8 cellular contexts compared by ENCODE assay signal in the genomic region with DNA sequence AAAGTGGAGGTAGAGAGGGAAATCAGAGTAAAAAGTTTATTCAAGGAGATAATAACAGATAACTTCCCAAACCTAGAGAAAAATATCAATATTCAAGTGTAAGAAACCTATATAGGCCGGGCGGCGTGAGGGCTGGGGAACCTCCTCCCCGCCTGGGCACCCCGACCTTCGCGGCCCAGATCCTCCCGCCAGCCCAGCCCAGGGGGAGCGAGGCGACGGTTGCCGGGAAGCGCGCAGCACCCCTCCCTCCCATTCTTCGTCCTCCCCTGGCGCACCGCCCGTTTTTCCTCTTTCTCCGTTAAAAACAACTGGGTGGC. TPM values are rescaled to one million over a fixed set of nuclear protein-coding genes. Genes with fewer than 3 reads are reported as not detected.
A peak's percentile ranks its signal among the peaks of the same experiment; 100 is the strongest.
DNase-seq lines count a peak whose midpoint lies in the region; ATAC-seq and TF ChIP-seq lines count a peak whose summit lies in the region.

No MANE protein-coding gene starts in this region.

- H3K4me3 ChIP-seq in coronary artery, result peak overlapping the region; percentile 81

- peaks cover 29% of the 10 kb centered on the region for H3K4me1 Mint-ChIP-seq in activated CD8-positive, alpha-beta memory T cell treated with anti-CD3 and anti-CD28 coated beads, Interleukin-2, amount 10 ng/mL, durations not matched to agents 7 days and 5 days
- H3K4me1 Mint-ChIP-seq in memory B cell, result peaks cover 7% of the 10 kb centered on the region
- H3K4me1 Mint-ChIP-seq in type B pancreatic cell (ENCODE audit: unreplicated experiment), result peaks cover 3% of the 10 kb centered on the region

- H3K27me3 Mint-ChIP-seq in activated CD8-positive, alpha-beta memory T cell treated with anti-CD3 and anti-CD28 coated beads, Interleukin-2, amount 10 ng/mL, durations not matched to agents 7 days and 5 days, result peaks cover 78% of the 10 kb centered on the region
- H3K27me3 Mint-ChIP-seq in memory B cell, result peaks cover 26% of the 10 kb centered on the region
- H3K27me3 Mint-ChIP-seq in type B pancreatic cell, result peaks cover 61% of the 10 kb centered on the region

- H3K9me3 Mint-ChIP-seq in activated CD8-positive, alpha-beta memory T cell treated with anti-CD3 and anti-CD28 coated beads, Interleukin-2, amount 10 ng/mL, durations not matched to agents 7 days and 5 days (ENCODE audit: low read depth), result no peaks in the 10 kb centered on the region
- H3K9me3 Mint-ChIP-seq in memory B cell (peaks cover 2% of the 10 kb centered on the region), type B pancreatic cell (peaks cover 4% of the 10 kb centered on the region)

- CTCF ChIA-PET in activated CD8-positive, alpha-beta memory T cell treated with anti-CD3 and anti-CD28 coated beads, Interleukin-2, amount 10 ng/mL, durations not matched to agents 7 days and 5 days (lab: Charles Lee), result no interaction called here
- CTCF ChIA-PET in HEK293T (lab: Yijun Ruan, JAX), result no interaction called here

- ATAC-seq in activated CD8-positive, alpha-beta memory T cell treated with anti-CD3 and anti-CD28 coated beads, Interleukin-2, amount 10 ng/mL, durations not matched to agents 7 days and 5 days, result no peak
- peak; percentile 29 for ATAC-seq in memory B cell (ENCODE audit: low read depth)

- TF ChIP-seq CTCF in coronary artery (IDR thresholded peaks at IDR 0.05), result no peak
- TF ChIP-seq CTCF in type B pancreatic cell (conservative IDR thresholded peaks at IDR 0.05), result no peak

- H3K4me3 Mint-ChIP-seq in activated CD8-positive, alpha-beta memory T cell treated with anti-CD3 and anti-CD28 coated beads, Interleukin-2, amount 10 ng/mL, durations not matched to agents 7 days and 5 days, result peak overlapping the region; percentile 48
- H3K4me3 Mint-ChIP-seq in memory B cell, result peak overlapping the region; percentile 78
- peak overlapping the region; percentile 78 for H3K4me3 Mint-ChIP-seq in type B pancreatic cell

- H3K27ac Mint-ChIP-seq in activated CD8-positive, alpha-beta memory T cell treated with anti-CD3 and anti-CD28 coated beads, Interleukin-2, amount 10 ng/mL, durations not matched to agents 7 days and 5 days, result no peak overlapping the region
- H3K27ac Mint-ChIP-seq in memory B cell (no peak overlapping the region), type B pancreatic cell (no peak overlapping the region)

- H3K36me3 Mint-ChIP-seq in activated CD8-positive, alpha-beta memory T cell treated with anti-CD3 and anti-CD28 coated beads, Interleukin-2, amount 10 ng/mL, durations not matched to agents 7 days and 5 days, result no peaks in the 10 kb centered on the region
- H3K36me3 Mint-ChIP-seq in memory B cell, result peaks cover 2% of the 10 kb centered on the region
- no peaks in the 10 kb centered on the region for H3K36me3 Mint-ChIP-seq in type B pancreatic cell

- no peak for DNase-seq in activated CD8-positive, alpha-beta memory T cell treated with anti-CD3 and anti-CD28 coated beads, Interleukin-2, amount 10 ng/mL, durations not matched to agents 7 days and 5 days
- no peak for DNase-seq in activated CD8-positive, alpha-beta memory T cell treated with anti-CD3 and anti-CD28 coated beads, Interleukin-2, amount 50 U/mL, for 4 hours
- DNase-seq in coronary artery (ENCODE audit: low spot score) (no peak), memory B cell (ENCODE audit: low spot score in 2 of 2) (no peak), type B pancreatic cell (ENCODE audit: extremely low spot score, unreplicated experiment) (no peak), middle frontal gyrus (ENCODE audit: extremely low spot score, low spot score) (no peak), HEK293T (ENCODE audit: extremely low spot score) (no peak), NCI-H446 (lab: John Stamatoyannopoulos, UW) (no peak)

- H3K27ac ChIP-seq in coronary artery, result peak overlapping the region; percentile 81 to 84

- POLR2A ChIA-PET in HEK293T (lab: Yijun Ruan, JAX), result no interaction called here

TF ChIP-seq in HEK293T, 16 proteins besides CTCF, POLR2A, EP300 and RAD21:
- no peak for TF ChIP-seq HDGF (IDR thresholded peaks at IDR 0.05; ENCODE audit: borderline replicate concordance)
- TF ChIP-seq SP1 (IDR thresholded peaks at IDR 0.05), result no peak
- TF ChIP-seq SUZ12 (IDR thresholded peaks at IDR 0.05), result no peak
- TF ChIP-seq BHLHE40 (IDR thresholded peaks at IDR 0.05; ENCODE audit: borderline replicate concordance), result no peak
- no peak for TF ChIP-seq FOXK2 (IDR thresholded peaks at IDR 0.05)
- no peak for TF ChIP-seq FOXM1 (IDR thresholded peaks at IDR 0.05; ENCODE audit: borderline replicate concordance)
- TF ChIP-seq L3MBTL2 (conservative IDR thresholded peaks at IDR 0.05), result no peak
- TF ChIP-seq TARDBP (IDR thresholded peaks at IDR 0.05), result no peak
- no peak for TF ChIP-seq CTBP1 (IDR thresholded peaks at IDR 0.05; ENCODE audit: borderline replicate concordance)
- no peak for TF ChIP-seq FOXA1 (IDR thresholded peaks at IDR 0.05)
- no peak for TF ChIP-seq ZNF384 (IDR thresholded peaks at IDR 0.05)
- no peak for TF ChIP-seq NFRKB (IDR thresholded peaks at IDR 0.05)
- TF ChIP-seq, protein P1, sequence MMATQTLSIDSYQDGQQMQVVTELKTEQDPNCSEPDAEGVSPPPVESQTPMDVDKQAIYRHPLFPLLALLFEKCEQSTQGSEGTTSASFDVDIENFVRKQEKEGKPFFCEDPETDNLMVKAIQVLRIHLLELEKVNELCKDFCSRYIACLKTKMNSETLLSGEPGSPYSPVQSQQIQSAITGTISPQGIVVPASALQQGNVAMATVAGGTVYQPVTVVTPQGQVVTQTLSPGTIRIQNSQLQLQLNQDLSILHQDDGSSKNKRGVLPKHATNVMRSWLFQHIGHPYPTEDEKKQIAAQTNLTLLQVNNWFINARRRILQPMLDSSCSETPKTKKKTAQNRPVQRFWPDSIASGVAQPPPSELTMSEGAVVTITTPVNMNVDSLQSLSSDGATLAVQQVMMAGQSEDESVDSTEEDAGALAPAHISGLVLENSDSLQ (IDR thresholded peaks at IDR 0.05), result no peak
- no peak for TF ChIP-seq LEF1 (IDR thresholded peaks at IDR 0.05; ENCODE audit: borderline replicate concordance)
- TF ChIP-seq ARNT (IDR thresholded peaks at IDR 0.05), result no peak
- no peak for TF ChIP-seq ELF4 (IDR thresholded peaks at IDR 0.05)

RNA-seq across cellular contexts. Expression of a gene that starts 32.4 kb away (rescaled TPM):
- total RNA-seq in activated CD8-positive, alpha-beta memory T cell treated with anti-CD3 and anti-CD28 coated beads, Interleukin-2, amount 10 ng/mL, durations not matched to agents 7 days and 5 days, result not detected
- total RNA-seq in type B pancreatic cell (ENCODE audit: low replicate concordance), result 0.24 and 0.38 TPM in 2 replicates
